Comparison of ENCODE assay signal across 8 cellular contexts in genomic region chr4:78775278-78776030, GRCh38. TPM values are rescaled to one million over a fixed set of nuclear protein-coding genes. Genes with fewer than 3 reads are reported as not detected.
DNase-seq lines count a peak whose midpoint lies in the region; ATAC-seq, FAIRE-seq and TF ChIP-seq lines count a peak whose summit lies in the region.

No MANE protein-coding gene starts in this region.

- POLR2A ChIA-PET in A549 (lab: Yijun Ruan, JAX), result interaction anchor here (0.7 to 2.2 kb wide), 4 partner anchors 87 to 130 kb away, joined by 3 to 18 read pairs (median 10); no protein-coding TSS in a partner anchor

- H3K27ac ChIP-seq in A549 (peak overlapping the region; percentile 96 to 97), kidney (ENCODE audit: low read depth in 2 of 2, low read length in 2 of 2) (peak overlapping the region; percentile 98 to 100)

- DNase-seq in A549 (ENCODE audit: low read depth in 1 of 2, low spot score in 1 of 2), result peak; percentile 51 to 78
- DNase-seq in GM18507 (ENCODE audit: extremely low spot score, insufficient read length, low read depth), result peak; percentile 78
- peak; percentile 18 for DNase-seq in NCI-H2196 treated with DMSO at 0.1 percent for 48 hours (lab: John Stamatoyannopoulos, UW; ENCODE audit: unreplicated experiment)
- peak; percentile 75 to 81 for DNase-seq in central memory CD8-positive, alpha-beta T cell (ENCODE audit: low spot score in 2 of 2)
- peak; percentile 96 for DNase-seq in kidney
- peak; percentile 79 to 80 for DNase-seq in stimulated activated CD4-positive, alpha-beta T cell treated with anti-CD3 and anti-CD28 coated beads, Interleukin-15, amount 100 ng/mL, for 1 hour (ENCODE audit: low read depth in 1 of 2, low spot score in 1 of 2)

- H3K27me3 Mint-ChIP-seq in central memory CD8-positive, alpha-beta T cell, result no peaks in the 10 kb centered on the region

- no peak for FAIRE-seq in A549 (lab: Jason Lieb, UNC)
- FAIRE-seq in GM18507 (lab: Jason Lieb, UNC), result peak; percentile 72
- FAIRE-seq in kidney (lab: Jason Lieb, UNC), result no peak

- peaks cover 12% of the 10 kb centered on the region for H3K36me3 Mint-ChIP-seq in central memory CD8-positive, alpha-beta T cell (ENCODE audit: insufficient read depth)

- H3K9me3 Mint-ChIP-seq in central memory CD8-positive, alpha-beta T cell, result no peaks in the 10 kb centered on the region

- intact Hi-C loops in kidney (cut with DNase I), result no loop called here

- TF ChIP-seq CTCF in A549 (IDR thresholded peaks at IDR 0.05), result no peak
- no peak for TF ChIP-seq CTCF in kidney (IDR thresholded peaks at IDR 0.05; ENCODE audit: borderline replicate concordance, extremely low read depth, insufficient read depth)

- H3K4me3 Mint-ChIP-seq in central memory CD8-positive, alpha-beta T cell, result peak overlapping the region; percentile 87

- TF ChIP-seq EP300 in A549 (IDR thresholded peaks at IDR 0.05), result no peak

- peak overlapping the region; percentile 89 for H3K27ac Mint-ChIP-seq in central memory CD8-positive, alpha-beta T cell (ENCODE audit: low read depth)

- H3K4me1 Mint-ChIP-seq in central memory CD8-positive, alpha-beta T cell, result peaks cover 12% of the 10 kb centered on the region

- H3K9me3 ChIP-seq in A549, result no peaks in the 10 kb centered on the region
- no peaks in the 10 kb centered on the region for H3K9me3 ChIP-seq in kidney (ENCODE audit: control insufficient read depth in 1 of 2, low read length in 2 of 2)

- H3K4me3 ChIP-seq in A549 (peak overlapping the region; percentile 64), kidney (ENCODE audit: low read length in 2 of 2) (peak overlapping the region; percentile 90 to 98)

- H3K36me3 ChIP-seq in kidney (ENCODE audit: control insufficient read depth in 1 of 2, insufficient read depth in 2 of 2, low read length in 2 of 2), result no peaks in the 10 kb centered on the region

- peak; percentile 83 for ATAC-seq in A549
- ATAC-seq in HG03025 (IDR thresholded peaks at IDR 0.05; ENCODE audit: low FRiP score, unreplicated experiment), result peak; percentile 61
- peak; percentile 71 to 79 for ATAC-seq in activated CD4-positive, CD25-positive, alpha-beta regulatory T cell treated with anti-CD3 and anti-CD28 coated beads, Interleukin-2, amount 50 U/mL, for 24 hours
- peak; percentile 64 for ATAC-seq in central memory CD8-positive, alpha-beta T cell (replicated peaks; ENCODE audit: extremely low read depth, poor library complexity, severe bottlenecking)

- TF ChIP-seq POLR2A in A549 (IDR thresholded peaks at IDR 0.05; ENCODE audit: low read length), result peak; percentile 38

- peak overlapping the region; percentile 85 for H3K4me2 ChIP-seq in A549

- peak overlapping the region; percentile 97 to 99 for H3K9ac ChIP-seq in kidney (ENCODE audit: low read length in 2 of 2)

- CTCF ChIA-PET in A549 (lab: Yijun Ruan, JAX), result interaction anchor here (0.6 to 1.3 kb wide), 3 partner anchors 122 to 132 kb away, joined by 3 to 5 read pairs (median 3); no protein-coding TSS in a partner anchor

- WGBS in A549 (ENCODE audit: missing lambda C conversion rate), result 0% methylated on average over 13 of the region's 51 CpGs

- peaks cover 18% of the 10 kb centered on the region; the same call in 2 of the 3 replicates for H3K4me1 ChIP-seq in A549
- H3K4me1 ChIP-seq in kidney (ENCODE audit: control insufficient read depth in 1 of 2, insufficient read depth in 1 of 2, low read depth in 1 of 2, low read length in 2 of 2), result peaks cover 0 to 2% of the 10 kb centered on the region in 2 donors

- no peak for TF ChIP-seq RAD21 in A549 (conservative IDR thresholded peaks at IDR 0.05 in 1 of 2, IDR thresholded peaks at IDR 0.05 in 1 of 2)

TF ChIP-seq in A549, 52 proteins besides CTCF, POLR2A, EP300 and RAD21:
- no peak for TF ChIP-seq NFE2L2 (conservative IDR thresholded peaks at IDR 0.05; ENCODE audit: low read length)
- no peak for TF ChIP-seq MYC (IDR thresholded peaks at IDR 0.05; ENCODE audit: borderline replicate concordance, low read length)
- TF ChIP-seq, protein P1, sequence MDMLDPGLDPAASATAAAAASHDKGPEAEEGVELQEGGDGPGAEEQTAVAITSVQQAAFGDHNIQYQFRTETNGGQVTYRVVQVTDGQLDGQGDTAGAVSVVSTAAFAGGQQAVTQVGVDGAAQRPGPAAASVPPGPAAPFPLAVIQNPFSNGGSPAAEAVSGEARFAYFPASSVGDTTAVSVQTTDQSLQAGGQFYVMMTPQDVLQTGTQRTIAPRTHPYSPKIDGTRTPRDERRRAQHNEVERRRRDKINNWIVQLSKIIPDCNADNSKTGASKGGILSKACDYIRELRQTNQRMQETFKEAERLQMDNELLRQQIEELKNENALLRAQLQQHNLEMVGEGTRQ (IDR thresholded peaks at IDR 0.05), result peak; percentile 84
- TF ChIP-seq JUN (IDR thresholded peaks at IDR 0.05), result peak in 1 of 2 experiments; percentile 88
- TF ChIP-seq ATOH8 (CRISPR knock-in tag; IDR thresholded peaks at IDR 0.05; ENCODE audit: low read depth), result no peak
- TF ChIP-seq PHF8 (IDR thresholded peaks at IDR 0.05; ENCODE audit: borderline replicate concordance, low read depth), result peak; percentile 49; the same call in 1 of the 2 replicates
- 0 out of 2 replicates have a peak, but pooled peaks have one; percentile 15 for TF ChIP-seq GATA3 (IDR thresholded peaks at IDR 0.05; ENCODE audit: borderline replicate concordance)
- peak; percentile 47; the same call in 1 of the 2 replicates for TF ChIP-seq TFCP2L1 (CRISPR knock-in tag; IDR thresholded peaks at IDR 0.05)
- TF ChIP-seq, protein P2, sequence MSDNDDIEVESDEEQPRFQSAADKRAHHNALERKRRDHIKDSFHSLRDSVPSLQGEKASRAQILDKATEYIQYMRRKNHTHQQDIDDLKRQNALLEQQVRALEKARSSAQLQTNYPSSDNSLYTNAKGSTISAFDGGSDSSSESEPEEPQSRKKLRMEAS (IDR thresholded peaks at IDR 0.05), result peak; percentile 66; the same call in 1 of the 2 replicates
- TF ChIP-seq, protein P3, sequence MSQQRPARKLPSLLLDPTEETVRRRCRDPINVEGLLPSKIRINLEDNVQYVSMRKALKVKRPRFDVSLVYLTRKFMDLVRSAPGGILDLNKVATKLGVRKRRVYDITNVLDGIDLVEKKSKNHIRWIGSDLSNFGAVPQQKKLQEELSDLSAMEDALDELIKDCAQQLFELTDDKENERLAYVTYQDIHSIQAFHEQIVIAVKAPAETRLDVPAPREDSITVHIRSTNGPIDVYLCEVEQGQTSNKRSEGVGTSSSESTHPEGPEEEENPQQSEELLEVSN (IDR thresholded peaks at IDR 0.05; ENCODE audit: borderline replicate concordance, low read depth), result no peak; the same call in 1 of the 2 replicates
- TF ChIP-seq HEYL (CRISPR knock-in tag; IDR thresholded peaks at IDR 0.05), result no peak
- TF ChIP-seq SREBF2 (IDR thresholded peaks at IDR 0.05), result no peak
- no peak for TF ChIP-seq REST (IDR thresholded peaks at IDR 0.05)

RNA-seq across cellular contexts. Expression of gene BMP2K, which starts 0.7 kb away (rescaled TPM):
- 18.7 and 19.7 TPM in 2 replicates for polyA plus RNA-seq in A549 (2011; rRNA removed)
- 4.6 and 6.6 TPM in 2 replicates for polyA plus RNA-seq in A549 (2012; cell fraction: cytosol; rRNA removed)
- polyA plus RNA-seq in A549 (2012; cell fraction: nucleus; rRNA removed), result 3.4 and 3.8 TPM in 2 replicates
- 9.9 to 11.1 TPM (median 10.9 TPM) in 3 replicates for polyA plus RNA-seq in A549 (2017; fragmentation: RNase III; extraction: RNeasy Plus Mini Kit Qiagen cat#74134 plus additional on column Dnase treatment)
- 14.2 and 17.8 TPM in 2 replicates for polyA minus RNA-seq in A549 (2011; rRNA and poly(A)+ RNA removed)
- 43.1 TPM for total RNA-seq in kidney
- 6.0 TPM for polyA plus RNA-seq in kidney (ENCODE audit: insufficient read depth, low read depth, low replicate concordance)

Comparison
In these comparisons a context has a peak if more than half of its experiments do, and no peak if none do; other contexts are left out.
1. Peak in every context shown above with its lines: DNase-seq, ATAC-seq, H3K4me3 ChIP-seq and H3K27ac ChIP-seq.
2. DNase-seq: peak in every context shown above with its lines; median percentile 96 in kidney; 80 in stimulated activated CD4-positive, alpha-beta T cell treated with anti-CD3 and anti-CD28 coated beads, Interleukin-15, amount 100 ng/mL, for 1 hour; 78 in GM18507; 78 in central memory CD8-positive, alpha-beta T cell; 64 in A549; 18 in NCI-H2196 treated with DMSO at 0.1 percent for 48 hours.